In the genomic region with DNA sequence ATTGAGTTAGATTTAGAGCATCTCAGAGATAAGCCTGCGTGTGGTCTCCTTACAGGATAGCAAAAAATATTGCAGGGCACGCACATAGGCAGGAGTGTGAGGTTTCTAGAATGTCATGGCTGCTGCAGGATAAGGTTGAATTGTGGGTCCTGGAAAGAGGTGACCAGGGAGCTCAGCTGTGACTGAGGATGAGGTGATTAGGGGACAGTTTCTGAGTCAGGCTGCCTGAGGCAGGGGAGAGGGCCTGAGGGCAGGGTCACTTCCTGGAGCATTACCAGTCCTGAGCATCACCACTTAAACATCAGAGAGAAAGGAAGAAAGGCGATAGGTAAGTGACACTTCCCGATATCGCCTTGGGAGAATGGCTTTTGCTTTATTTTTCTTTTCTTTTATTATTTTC, we compare ENCODE assay signal across 16 cellular contexts.
DNase-seq lines count a peak whose midpoint lies in the region; ATAC-seq and TF ChIP-seq lines count a peak whose summit lies in the region.
"Had no signal": no experiment of that assay in that cellular context is flagged by ENCODE, and none has a peak within 500 bp of the region (broad histone marks: within the 10 kb centered on the region; RNA-seq: fewer than 3 reads in every experiment).

No MANE protein-coding gene starts in this region.

- no peak overlapping the region; the same call in 1 of the 2 replicates for H3K27ac Mint-ChIP-seq in GM23338
- peak overlapping the region; percentile 20 for H3K27ac Mint-ChIP-seq in glutamatergic neuron (ENCODE audit: unreplicated experiment)
- H3K27ac Mint-ChIP-seq in nephron progenitor cell, result peak overlapping the region; percentile 76
- H3K27ac Mint-ChIP-seq in Calu3 (ENCODE audit: unreplicated experiment), result no peak overlapping the region
- H3K27ac Mint-ChIP-seq: CD4-positive, alpha-beta memory T cell had no signal

- H3K27me3 ChIP-seq in GM23338 (ENCODE audit: insufficient read depth), result no peaks in the 10 kb centered on the region
- H3K27me3 ChIP-seq: BLaER1 had no signal

- H3K36me3 Mint-ChIP-seq in GM23338 (ENCODE audit: low read depth) (no peaks in the 10 kb centered on the region), glutamatergic neuron (ENCODE audit: unreplicated experiment) (no peaks in the 10 kb centered on the region), nephron progenitor cell (ENCODE audit: low read depth) (no peaks in the 10 kb centered on the region), Calu3 (ENCODE audit: insufficient read depth, unreplicated experiment) (no peaks in the 10 kb centered on the region)
- H3K36me3 Mint-ChIP-seq: CD4-positive, alpha-beta memory T cell had no signal

- no peak overlapping the region for H2AFZ ChIP-seq in GM23338

- H3K4me3 ChIP-seq in GM23338, result no peak overlapping the region
- H3K4me3 ChIP-seq: A549, BLaER1 had no signal

- TF ChIP-seq CTCF in GM23338 (conservative IDR thresholded peaks at IDR 0.05; ENCODE audit: low read depth in 2 of 2) (no peak), glutamatergic neuron (IDR thresholded peaks at IDR 0.05; ENCODE audit: partially characterized antibody, unreplicated experiment) (no peak), nephron progenitor cell (IDR thresholded peaks at IDR 0.05) (no peak), omental fat pad (IDR thresholded peaks at IDR 0.05) (no peak), Calu3 (IDR thresholded peaks at IDR 0.05; ENCODE audit: unreplicated experiment) (no peak)

- H3K4me1 ChIP-seq in GM23338 (ENCODE audit: insufficient read depth), result peaks cover 11% of the 10 kb centered on the region
- H3K4me1 ChIP-seq: BLaER1 had no signal

- H3K4me1 Mint-ChIP-seq in GM23338 (peaks cover 13% of the 10 kb centered on the region), glutamatergic neuron (ENCODE audit: low read depth, unreplicated experiment) (peaks cover 21% of the 10 kb centered on the region), nephron progenitor cell (peaks cover 28% of the 10 kb centered on the region), Calu3 (ENCODE audit: low read depth, unreplicated experiment) (no peaks in the 10 kb centered on the region)
- H3K4me1 Mint-ChIP-seq: CD4-positive, alpha-beta memory T cell had no signal

- H3K36me3 ChIP-seq in GM23338 (ENCODE audit: insufficient read depth), result no peaks in the 10 kb centered on the region
- H3K36me3 ChIP-seq: BLaER1 had no signal

- H3K4me2 ChIP-seq in GM23338, result no peak overlapping the region
- H3K4me2 ChIP-seq: A549, BLaER1 had no signal

- H3K4me3 Mint-ChIP-seq in GM23338 (no peak overlapping the region), glutamatergic neuron (ENCODE audit: unreplicated experiment) (no peak overlapping the region), nephron progenitor cell (peak overlapping the region; percentile 26), Calu3 (ENCODE audit: low read depth, unreplicated experiment) (no peak overlapping the region)
- H3K4me3 Mint-ChIP-seq: CD4-positive, alpha-beta memory T cell had no signal

- ATAC-seq in GM23338, result no peak; the same call in 2 of the 3 replicates
- ATAC-seq in omental fat pad (ENCODE audit: low FRiP score), result no peak
- ATAC-seq: A549 had no signal

- CTCF ChIA-PET in Calu3 (lab: Charles Lee), result no interaction called here

- H3K27me3 Mint-ChIP-seq in GM23338 (ENCODE audit: insufficient read depth, low read depth, poor library complexity) (peaks cover 2% of the 10 kb centered on the region), glutamatergic neuron (ENCODE audit: unreplicated experiment) (no peaks in the 10 kb centered on the region), nephron progenitor cell (ENCODE audit: low read depth, poor library complexity) (no peaks in the 10 kb centered on the region), Calu3 (ENCODE audit: unreplicated experiment) (no peaks in the 10 kb centered on the region)
- H3K27me3 Mint-ChIP-seq: CD4-positive, alpha-beta memory T cell had no signal

- H3K9me2 ChIP-seq in GM23338 (ENCODE audit: insufficient read depth), result no peaks in the 10 kb centered on the region

- no TSS peak for BruUV-seq in Calu3 (replicated peaks; lab: Mats Ljungman, UMichigan)

- H3K79me2 ChIP-seq in GM23338 (replicated peaks; ENCODE audit: insufficient read depth), result no peaks in the 10 kb centered on the region

- intact Hi-C loops in Calu3 (cut with micrococcal nuclease; ENCODE audit: unreplicated experiment), result no loop called here

- no peaks in the 10 kb centered on the region for H3F3A ChIP-seq in GM23338 (replicated peaks; ENCODE audit: low read depth)

- no peaks in the 10 kb centered on the region for H3K9me3 Mint-ChIP-seq in GM23338
- no peaks in the 10 kb centered on the region for H3K9me3 Mint-ChIP-seq in glutamatergic neuron (ENCODE audit: unreplicated experiment)
- no peaks in the 10 kb centered on the region for H3K9me3 Mint-ChIP-seq in nephron progenitor cell
- no peaks in the 10 kb centered on the region for H3K9me3 Mint-ChIP-seq in Calu3 (ENCODE audit: low read depth, unreplicated experiment)

- H4K20me1 ChIP-seq in GM23338 (replicated peaks; ENCODE audit: insufficient read depth), result no peaks in the 10 kb centered on the region
- H4K20me1 ChIP-seq: BLaER1 had no signal

- H3K27ac ChIP-seq in GM23338 (ENCODE audit: low read depth), result no peak overlapping the region
- H3K27ac ChIP-seq: A549, BLaER1 had no signal

- DNase-seq in GM23338 (ENCODE audit: low spot score) (peak; percentile 24), SHP77 (lab: John Stamatoyannopoulos, UW) (peak; percentile 20 to 59), glutamatergic neuron (peak; percentile 19), nephron progenitor cell (no peak), activated gamma-delta T cell treated with Interleukin-2 at 50 U/mL for 16 hours (no peak), omental fat pad (ENCODE audit: low spot score) (no peak), Calu3 (no peak)
- DNase-seq: CD4-positive, alpha-beta memory T cell; DMS79; NCI-H1092 treated with DMSO at 0.1 percent for 48 hours; NCI-H1694 treated with DMSO at 0.1 percent for 48 hours; NCI-H2227 treated with DMSO at 0.1 percent for 48 hours; NCI-H774; OCI-M1 had no signal

TF ChIP-seq in GM23338, 12 proteins besides CTCF, POLR2A, EP300 and RAD21 (continues in another document):
- TF ChIP-seq, protein P1, sequence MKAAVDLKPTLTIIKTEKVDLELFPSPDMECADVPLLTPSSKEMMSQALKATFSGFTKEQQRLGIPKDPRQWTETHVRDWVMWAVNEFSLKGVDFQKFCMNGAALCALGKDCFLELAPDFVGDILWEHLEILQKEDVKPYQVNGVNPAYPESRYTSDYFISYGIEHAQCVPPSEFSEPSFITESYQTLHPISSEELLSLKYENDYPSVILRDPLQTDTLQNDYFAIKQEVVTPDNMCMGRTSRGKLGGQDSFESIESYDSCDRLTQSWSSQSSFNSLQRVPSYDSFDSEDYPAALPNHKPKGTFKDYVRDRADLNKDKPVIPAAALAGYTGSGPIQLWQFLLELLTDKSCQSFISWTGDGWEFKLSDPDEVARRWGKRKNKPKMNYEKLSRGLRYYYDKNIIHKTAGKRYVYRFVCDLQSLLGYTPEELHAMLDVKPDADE (IDR thresholded peaks at IDR 0.05), result no peak
- TF ChIP-seq CREB1 (CRISPR knock-in tag; IDR thresholded peaks at IDR 0.05; ENCODE audit: low read depth) (no peak), JUNB (IDR thresholded peaks at IDR 0.05; ENCODE audit: unreplicated experiment) (no peak), EZH2phosphoT487 (IDR thresholded peaks at IDR 0.05; ENCODE audit: unreplicated experiment) (no peak), NANOG (IDR thresholded peaks at IDR 0.05; ENCODE audit: borderline replicate concordance) (no peak), REST (IDR thresholded peaks at IDR 0.05; ENCODE audit: unreplicated experiment) (no peak)

Comparison
In these comparisons a context has a peak if more than half of its experiments do, and no peak if none do; other contexts are left out.
1. DNase-seq: peak in GM23338 (single experiment), SHP77 (2 of 2) and glutamatergic neuron (single experiment); none in nephron progenitor cell (single experiment), activated gamma-delta T cell treated with Interleukin-2 at 50 U/mL for 16 hours (single experiment), omental fat pad (single experiment) and Calu3 (single experiment).
2. H3K27ac Mint-ChIP-seq: peak in glutamatergic neuron (single experiment) and nephron progenitor cell (single experiment); none in GM23338 (single experiment) and Calu3 (single experiment).